Comparison of ENCODE assay signal across 28 cellular contexts in the genomic region with DNA sequence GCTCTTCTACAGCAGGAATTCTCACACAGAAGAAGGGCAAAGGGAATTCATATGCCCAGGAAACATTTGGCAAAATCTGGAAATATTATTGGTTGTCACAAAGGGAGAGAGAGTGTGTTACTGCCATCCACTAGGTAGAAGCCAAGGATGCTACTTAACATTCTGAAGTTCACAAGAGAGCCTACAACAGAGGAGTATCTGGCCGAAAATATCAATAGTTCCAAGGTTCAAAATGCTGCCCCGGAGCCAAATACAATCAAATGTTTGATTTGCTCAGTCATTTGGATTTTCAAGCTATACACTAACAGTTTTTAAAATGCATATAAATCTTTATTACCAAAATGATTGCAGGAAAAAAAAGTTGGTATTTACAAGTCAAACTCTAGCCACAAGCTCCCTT.
"Had no signal": no experiment of that assay in that cellular context is flagged by ENCODE, and none has a peak within 500 bp of the region (broad histone marks: within the 10 kb centered on the region; RNA-seq: fewer than 3 reads in every experiment).

No MANE protein-coding gene starts in this region.

- H3K4me3 Mint-ChIP-seq: activated CD4-positive, alpha-beta memory T cell treated with anti-CD3 and anti-CD28 coated beads for 36 hours; activated CD4-positive, alpha-beta T cell treated with anti-CD3 and anti-CD28 coated beads, Interleukin-2, amount 10 ng/mL, durations not matched to agents 7 days and 5 days; activated naive CD4-positive, alpha-beta T cell treated with anti-CD3 and anti-CD28 coated beads, Interleukin-2, amount 10 ng/mL, durations not matched to agents 7 days and 5 days; activated naive CD8-positive, alpha-beta T cell; activated naive CD8-positive, alpha-beta T cell treated with anti-CD3 and anti-CD28 coated beads, Interleukin-2, amount 50 U/mL, for 24 hours; activated T-cell treated with anti-CD3 and anti-CD28 coated beads, Interleukin-2, amount 50 U/mL, for 24 hours; IgD-negative memory B cell; T-helper 1 cell treated with Interleukin-12 subunit alpha and Interleukin-12 subunit beta and Interleukin-4 antibody, amounts not matched to agents 30 μg/mL and 1 μg/mL, for 36 hours; T-helper 2 cell treated with Interferon-gamma antibody and Interleukin-4, amounts not matched to agents 5 μg/mL and 100 μg/mL, for 36 hours had no signal

- H3K27ac ChIP-seq: brain microvascular endothelial cell, Peyer's patch, SJSA1 had no signal

- H3K36me3 Mint-ChIP-seq: IgD-negative memory B cell had no signal

- H3K9me3 Mint-ChIP-seq: activated CD4-positive, alpha-beta memory T cell treated with anti-CD3 and anti-CD28 coated beads for 36 hours; activated CD4-positive, alpha-beta T cell treated with anti-CD3 and anti-CD28 coated beads, Interleukin-2, amount 10 ng/mL, durations not matched to agents 7 days and 5 days; activated naive CD4-positive, alpha-beta T cell treated with anti-CD3 and anti-CD28 coated beads, Interleukin-2, amount 10 ng/mL, durations not matched to agents 7 days and 5 days; activated naive CD8-positive, alpha-beta T cell treated with anti-CD3 and anti-CD28 coated beads, Interleukin-2, amount 50 U/mL, for 24 hours; activated T-cell treated with anti-CD3 and anti-CD28 coated beads, Interleukin-2, amount 50 U/mL, for 24 hours; IgD-negative memory B cell; T-helper 1 cell treated with Interleukin-12 subunit alpha and Interleukin-12 subunit beta and Interleukin-4 antibody, amounts not matched to agents 30 μg/mL and 1 μg/mL, for 36 hours; T-helper 2 cell treated with Interferon-gamma antibody and Interleukin-4, amounts not matched to agents 5 μg/mL and 100 μg/mL, for 36 hours had no signal

- H3K4me1 Mint-ChIP-seq: activated CD4-positive, alpha-beta T cell treated with anti-CD3 and anti-CD28 coated beads, Interleukin-2, amount 10 ng/mL, durations not matched to agents 7 days and 5 days; activated naive CD4-positive, alpha-beta T cell treated with anti-CD3 and anti-CD28 coated beads, Interleukin-2, amount 10 ng/mL, durations not matched to agents 7 days and 5 days; activated naive CD8-positive, alpha-beta T cell treated with anti-CD3 and anti-CD28 coated beads, Interleukin-2, amount 50 U/mL, for 24 hours had no signal

- H3K27ac Mint-ChIP-seq: activated CD4-positive, alpha-beta memory T cell treated with anti-CD3 and anti-CD28 coated beads for 36 hours; activated CD4-positive, alpha-beta T cell treated with anti-CD3 and anti-CD28 coated beads, Interleukin-2, amount 10 ng/mL, durations not matched to agents 7 days and 5 days; activated naive CD4-positive, alpha-beta T cell treated with anti-CD3 and anti-CD28 coated beads, Interleukin-2, amount 10 ng/mL, durations not matched to agents 7 days and 5 days; activated naive CD8-positive, alpha-beta T cell; activated naive CD8-positive, alpha-beta T cell treated with anti-CD3 and anti-CD28 coated beads, Interleukin-2, amount 50 U/mL, for 24 hours; activated T-cell treated with anti-CD3 and anti-CD28 coated beads, Interleukin-2, amount 50 U/mL, for 24 hours; T-helper 1 cell treated with Interleukin-12 subunit alpha and Interleukin-12 subunit beta and Interleukin-4 antibody, amounts not matched to agents 30 μg/mL and 1 μg/mL, for 36 hours; T-helper 2 cell treated with Interferon-gamma antibody and Interleukin-4, amounts not matched to agents 5 μg/mL and 100 μg/mL, for 36 hours had no signal

- H3K27me3 ChIP-seq: brain microvascular endothelial cell, Peyer's patch, SJSA1 had no signal

- H3K4me3 ChIP-seq: Peyer's patch, SJSA1 had no signal

- ATAC-seq: activated naive CD8-positive, alpha-beta T cell treated with anti-CD3 and anti-CD28 coated beads, Interleukin-2, amount 50 U/mL, for 24 hours; PC-3 had no signal

- DNase-seq: activated CD4-positive, alpha-beta memory T cell treated with anti-CD3 and anti-CD28 coated beads for 36 hours; activated CD4-positive, alpha-beta T cell treated with anti-CD3 and anti-CD28 coated beads, Interleukin-2, amount 10 ng/mL, durations not matched to agents 7 days and 5 days; activated effector memory CD4-positive, alpha-beta T cell treated with Interleukin-2 at 50 U/mL for 16 hours; activated naive CD4-positive, alpha-beta T cell treated with anti-CD3 and anti-CD28 coated beads, Interleukin-2, amount 10 ng/mL, durations not matched to agents 7 days and 5 days; activated naive CD8-positive, alpha-beta T cell treated with anti-CD3 and anti-CD28 coated beads, Interleukin-2, amount 50 U/mL, for 24 hours; activated T-cell treated with anti-CD3 and anti-CD28 coated beads, Interleukin-2, amount 50 U/mL, for 24 hours; aorta; brain microvascular endothelial cell; central memory CD4-positive, alpha-beta T cell; Karpas-422; KBM-7; NCI-H1105; NCI-H1417 treated with DMSO at 0.1 percent for 48 hours; NCI-H1930; NCI-H510A; NCI-H526; NCI-H748 treated with DMSO at 0.1 percent for 48 hours; NK-92 treated with Interleukin-12 subunit alpha and Interleukin-12 subunit beta, amount 100 ng/mL, for 24 hours; PC-3; Peyer's patch; RPMI8226; SHP77 treated with DMSO at 0.1 percent for 48 hours; SK-N-SH had no signal

- H3K4me1 ChIP-seq: Peyer's patch, SJSA1 had no signal

- H3K9me3 ChIP-seq: Peyer's patch, SJSA1, SK-N-SH had no signal

- H3K27me3 Mint-ChIP-seq: activated CD4-positive, alpha-beta memory T cell treated with anti-CD3 and anti-CD28 coated beads for 36 hours; activated CD4-positive, alpha-beta T cell treated with anti-CD3 and anti-CD28 coated beads, Interleukin-2, amount 10 ng/mL, durations not matched to agents 7 days and 5 days; activated naive CD4-positive, alpha-beta T cell treated with anti-CD3 and anti-CD28 coated beads, Interleukin-2, amount 10 ng/mL, durations not matched to agents 7 days and 5 days; activated naive CD8-positive, alpha-beta T cell; activated naive CD8-positive, alpha-beta T cell treated with anti-CD3 and anti-CD28 coated beads, Interleukin-2, amount 50 U/mL, for 24 hours; activated T-cell treated with anti-CD3 and anti-CD28 coated beads, Interleukin-2, amount 50 U/mL, for 24 hours; IgD-negative memory B cell had no signal
